In genomic region chr14:22052795-22053194, GRCh38 we compare ENCODE assay signal across 20 cellular contexts.
A peak's percentile ranks its signal among the peaks of the same experiment; 100 is the strongest.
DNase-seq lines count a peak whose midpoint lies in the region; ATAC-seq and TF ChIP-seq lines count a peak whose summit lies in the region.
"Had no signal": no experiment of that assay in that cellular context is flagged by ENCODE, and none has a peak within 500 bp of the region (broad histone marks: within the 10 kb centered on the region; RNA-seq: fewer than 3 reads in every experiment).

No MANE protein-coding gene starts in this region.

- peak; percentile 21 for DNase-seq in activated CD8-positive, alpha-beta memory T cell treated with anti-CD3 and anti-CD28 coated beads, Interleukin-2, amount 50 U/mL, for 4 hours
- DNase-seq in activated CD8-positive, alpha-beta memory T cell treated with anti-CD3 and anti-CD28 coated beads for 24 hours = no peak
- DNase-seq in activated CD4-positive, alpha-beta T cell treated with anti-CD3 and anti-CD28 coated beads, Interleukin-2, amount 10 ng/mL, durations not matched to agents 7 days and 5 days = peak; percentile 13
- DNase-seq in effector memory CD4-positive, alpha-beta T cell = no peak
- DNase-seq in stimulated activated naive CD8-positive, alpha-beta T cell treated with anti-CD3 and anti-CD28 coated beads, Interleukin-15, Interleukin-2, amounts not matched to agents 100 U/mL and 50 U/mL, for 24 hours = no peak
- no peak for DNase-seq in NCI-H146 treated with DMSO at 0.1 percent for 48 hours (lab: John Stamatoyannopoulos, UW; ENCODE audit: unreplicated experiment)
- no peak for DNase-seq in heart left ventricle
- DNase-seq: cortex of kidney, GDM1, hypothalamus, left colon, NCI-H1417, NCI-H2227 treated with DMSO at 0.1 percent for 48 hours, pancreas, Right ventricle myocardium superior, T1000 had no signal

- no peak overlapping the region for H3K4me3 ChIP-seq in effector memory CD4-positive, alpha-beta T cell (ENCODE audit: insufficient read depth, low read depth, low read length, poor library complexity, severe bottlenecking)
- H3K4me3 ChIP-seq in heart left ventricle = no peak overlapping the region
- H3K4me3 ChIP-seq: esophagus muscularis mucosa, pancreas, smooth muscle cell, suprapubic skin had no signal

- no peaks in the 10 kb centered on the region for H3K27me3 ChIP-seq in effector memory CD4-positive, alpha-beta T cell (replicated peaks; ENCODE audit: control insufficient read depth, insufficient read depth, low read length, poor library complexity, severe bottlenecking)
- H3K27me3 ChIP-seq in heart left ventricle = no peaks in the 10 kb centered on the region
- H3K27me3 ChIP-seq: esophagus muscularis mucosa, pancreas, suprapubic skin had no signal

- peaks cover 3% of the 10 kb centered on the region for H3K36me3 Mint-ChIP-seq in activated CD4-positive, alpha-beta T cell treated with anti-CD3 and anti-CD28 coated beads, Interleukin-2, amount 10 ng/mL, durations not matched to agents 7 days and 5 days (ENCODE audit: low read depth)

- peaks cover 2% of the 10 kb centered on the region for H3K27me3 Mint-ChIP-seq in activated CD4-positive, alpha-beta T cell treated with anti-CD3 and anti-CD28 coated beads, Interleukin-2, amount 10 ng/mL, durations not matched to agents 7 days and 5 days

- no peaks in the 10 kb centered on the region for H3K36me3 ChIP-seq in effector memory CD4-positive, alpha-beta T cell (ENCODE audit: control insufficient read depth, insufficient read depth, low read length)
- no peaks in the 10 kb centered on the region for H3K36me3 ChIP-seq in heart left ventricle
- H3K36me3 ChIP-seq: esophagus muscularis mucosa, pancreas, suprapubic skin had no signal

- TF ChIP-seq CTCF in heart left ventricle (IDR thresholded peaks at IDR 0.05) = no peak

- H3K4me1 Mint-ChIP-seq in activated CD4-positive, alpha-beta T cell treated with anti-CD3 and anti-CD28 coated beads, Interleukin-2, amount 10 ng/mL, durations not matched to agents 7 days and 5 days = peaks cover 41% of the 10 kb centered on the region

- H3K9me3 Mint-ChIP-seq in activated CD4-positive, alpha-beta T cell treated with anti-CD3 and anti-CD28 coated beads, Interleukin-2, amount 10 ng/mL, durations not matched to agents 7 days and 5 days = no peaks in the 10 kb centered on the region

- ATAC-seq in stimulated activated naive CD8-positive, alpha-beta T cell treated with anti-CD3 and anti-CD28 coated beads, Interleukin-15, Interleukin-2, amounts not matched to agents 100 U/mL and 50 U/mL, for 24 hours = peak; percentile 75
- ATAC-seq in heart left ventricle = no peak
- no peak for ATAC-seq in GM19023 (IDR thresholded peaks at IDR 0.05; ENCODE audit: unreplicated experiment)
- ATAC-seq: left colon, pancreas had no signal

- no peaks in the 10 kb centered on the region for H3K4me1 ChIP-seq in effector memory CD4-positive, alpha-beta T cell (ENCODE audit: control insufficient read depth, insufficient read depth, low read length, poor library complexity, severe bottlenecking)
- H3K4me1 ChIP-seq in heart left ventricle = no peaks in the 10 kb centered on the region
- H3K4me1 ChIP-seq: esophagus muscularis mucosa, pancreas, suprapubic skin had no signal

- H3K27ac ChIP-seq in effector memory CD4-positive, alpha-beta T cell (ENCODE audit: insufficient read depth, low read length, poor library complexity, severe bottlenecking) = peak overlapping the region; percentile 39
- no peak overlapping the region for H3K27ac ChIP-seq in heart left ventricle
- H3K27ac ChIP-seq: esophagus muscularis mucosa, pancreas, suprapubic skin had no signal

- peak overlapping the region; percentile 70 for H3K4me3 Mint-ChIP-seq in activated CD4-positive, alpha-beta T cell treated with anti-CD3 and anti-CD28 coated beads, Interleukin-2, amount 10 ng/mL, durations not matched to agents 7 days and 5 days

- CTCF ChIA-PET in activated CD4-positive, alpha-beta T cell treated with anti-CD3 and anti-CD28 coated beads, Interleukin-2, amount 10 ng/mL, durations not matched to agents 7 days and 5 days (lab: Charles Lee) = interaction anchor here (1.3 to 1.6 kb wide), 2 partner anchors 13 to 48 kb away, joined by 3 read pairs; no protein-coding TSS in a partner anchor

- POLR2A ChIA-PET in activated CD4-positive, alpha-beta T cell treated with anti-CD3 and anti-CD28 coated beads, Interleukin-2, amount 10 ng/mL, durations not matched to agents 7 days and 5 days (lab: Charles Lee) = no interaction called here

- 59 to 77% (median 70%) methylated on average over 3 of the region's 3 CpGs for WGBS in heart left ventricle, 4 donors

- intact Hi-C loops in heart left ventricle (cut with DNase I) = no loop called here

- no peaks in the 10 kb centered on the region for H3K9me3 ChIP-seq in effector memory CD4-positive, alpha-beta T cell (ENCODE audit: control insufficient read depth, low read length)
- H3K9me3 ChIP-seq in heart left ventricle = no peaks in the 10 kb centered on the region
- H3K9me3 ChIP-seq: esophagus muscularis mucosa, pancreas, suprapubic skin had no signal

- TF ChIP-seq POLR2A in heart left ventricle (IDR thresholded peaks at IDR 0.05) = no peak

- peak overlapping the region; percentile 92 for H3K27ac Mint-ChIP-seq in activated CD4-positive, alpha-beta T cell treated with anti-CD3 and anti-CD28 coated beads, Interleukin-2, amount 10 ng/mL, durations not matched to agents 7 days and 5 days

Comparison
In these comparisons a context has a peak if more than half of its experiments do, and no peak if none do; other contexts are left out.
1. DNase-seq: peak in activated CD8-positive, alpha-beta memory T cell treated with anti-CD3 and anti-CD28 coated beads, Interleukin-2, amount 50 U/mL, for 4 hours (single experiment) and activated CD4-positive, alpha-beta T cell treated with anti-CD3 and anti-CD28 coated beads, Interleukin-2, amount 10 ng/mL, durations not matched to agents 7 days and 5 days (single experiment); none in activated CD8-positive, alpha-beta memory T cell treated with anti-CD3 and anti-CD28 coated beads for 24 hours (single experiment), effector memory CD4-positive, alpha-beta T cell (0 of 3), stimulated activated naive CD8-positive, alpha-beta T cell treated with anti-CD3 and anti-CD28 coated beads, Interleukin-15, Interleukin-2, amounts not matched to agents 100 U/mL and 50 U/mL, for 24 hours (single experiment), NCI-H146 treated with DMSO at 0.1 percent for 48 hours (single experiment) and heart left ventricle (0 of 5).